In the genomic region with DNA sequence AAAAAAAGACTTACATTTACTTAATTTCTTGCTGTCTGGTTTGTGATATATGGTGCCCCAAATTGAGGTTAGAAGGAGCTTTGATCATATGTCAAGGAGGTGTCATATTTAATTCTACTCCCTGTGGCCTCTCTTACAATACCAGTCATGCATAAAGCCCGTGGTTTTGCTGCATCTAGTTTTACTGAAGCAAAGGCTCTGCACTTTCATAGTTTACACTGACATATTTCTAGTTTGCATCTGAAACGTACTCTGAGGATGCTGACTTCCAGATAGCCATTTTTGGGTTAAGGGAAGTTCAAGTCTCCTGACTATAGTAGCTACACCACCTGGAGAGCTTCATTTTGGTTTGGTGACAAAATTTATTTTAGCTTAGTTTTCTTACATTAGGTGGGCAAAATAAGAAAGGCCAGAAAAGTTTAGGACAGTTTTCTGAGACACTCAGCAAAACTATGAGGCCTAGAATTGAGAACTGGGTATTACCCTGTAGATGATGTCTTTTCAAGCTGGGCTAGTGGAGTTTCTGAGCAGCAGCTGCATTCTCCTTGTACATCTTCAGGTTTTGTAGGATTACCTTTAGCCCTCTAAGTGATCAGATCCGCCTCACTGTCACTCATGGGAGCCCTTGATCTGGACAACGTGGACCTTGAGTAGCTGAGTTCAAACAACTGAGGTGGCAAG, we compare ENCODE assay signal across 8 cellular contexts. TPM values are rescaled to one million over a fixed set of nuclear protein-coding genes. Genes with fewer than 3 reads are reported as not detected.
DNase-seq lines count a peak whose midpoint lies in the region; ATAC-seq and TF ChIP-seq lines count a peak whose summit lies in the region.
"Not testable (repeated sequence)": the region's sequence is repeated elsewhere in the genome, so short reads cannot be mapped to it uniquely, and the experiment has no call there.
"Had no signal": no experiment of that assay in that cellular context is flagged by ENCODE, and none has a peak within 500 bp of the region (broad histone marks: within the 10 kb centered on the region; RNA-seq: fewer than 3 reads in every experiment).

No MANE protein-coding gene starts in this region.

- not testable (repeated sequence) for H3K9me2 ChIP-seq in Karpas-422 (replicated peaks; ENCODE audit: insufficient read depth, low read length)

- CTCF ChIA-PET in activated CD8-positive, alpha-beta T cell treated with anti-CD3 and anti-CD28 coated beads for 36 hours (lab: Charles Lee): not testable (repeated sequence)

- not testable (repeated sequence) for H3K9me3 Mint-ChIP-seq in activated CD8-positive, alpha-beta T cell treated with anti-CD3 and anti-CD28 coated beads for 36 hours

- H3K4me1 ChIP-seq in Karpas-422 (ENCODE audit: low read length): peaks cover 20% of the 10 kb centered on the region

- not testable (repeated sequence) for H3K79me2 ChIP-seq in Karpas-422 (ENCODE audit: low read length)

- not testable (repeated sequence) for TF ChIP-seq CTCF in activated CD8-positive, alpha-beta T cell treated with anti-CD3 and anti-CD28 coated beads for 36 hours (IDR thresholded peaks at IDR 0.05); fibroblast of villous mesenchyme (IDR thresholded peaks at IDR 0.05; ENCODE audit: insufficient read depth, low read depth, low read length)

- H3K9me3 ChIP-seq in Karpas-422 (ENCODE audit: low read length): not testable (repeated sequence)

- not testable (repeated sequence) for H3K27ac Mint-ChIP-seq in activated CD8-positive, alpha-beta T cell treated with anti-CD3 and anti-CD28 coated beads for 36 hours

- DNase-seq in Karpas-422 (peak; percentile 92), fibroblast of villous mesenchyme (ENCODE audit: low read depth) (peak; percentile 1)
- DNase-seq in activated CD8-positive, alpha-beta T cell treated with anti-CD3 and anti-CD28 coated beads for 36 hours: not testable (repeated sequence)

- H3K36me3 Mint-ChIP-seq in activated CD8-positive, alpha-beta T cell treated with anti-CD3 and anti-CD28 coated beads for 36 hours (ENCODE audit: low read depth): not testable (repeated sequence)

- intact Hi-C loops in activated CD8-positive, alpha-beta T cell treated with anti-CD3 and anti-CD28 coated beads for 36 hours (cut with micrococcal nuclease): not testable (repeated sequence)

- not testable (repeated sequence) for H4K20me1 ChIP-seq in Karpas-422 (ENCODE audit: insufficient read depth, low read depth, low read length)

- not testable (repeated sequence) for H3K4me3 ChIP-seq in Karpas-422 (ENCODE audit: low read length); fibroblast of villous mesenchyme (ENCODE audit: low read depth, low read length)

- ATAC-seq in GM18868 (IDR thresholded peaks at IDR 0.05; ENCODE audit: unreplicated experiment): peak; percentile 87
- ATAC-seq in GM21367 (IDR thresholded peaks at IDR 0.05; ENCODE audit: unreplicated experiment): peak; percentile 70
- peak; percentile 87 for ATAC-seq in HG02678 (IDR thresholded peaks at IDR 0.05; ENCODE audit: unreplicated experiment)
- peak; percentile 56 for ATAC-seq in HG03135 (IDR thresholded peaks at IDR 0.05; ENCODE audit: unreplicated experiment)
- peak; percentile 79 for ATAC-seq in activated CD8-positive, alpha-beta T cell treated with anti-CD3 and anti-CD28 coated beads for 36 hours

- not testable (repeated sequence) for H2AFZ ChIP-seq in Karpas-422 (ENCODE audit: low read length)

- not testable (repeated sequence) for H3K4me1 Mint-ChIP-seq in activated CD8-positive, alpha-beta T cell treated with anti-CD3 and anti-CD28 coated beads for 36 hours (ENCODE audit: low read depth)

- H3K27me3 ChIP-seq in Karpas-422 (ENCODE audit: low read length): not testable (repeated sequence)

- not testable (repeated sequence) for H3K27me3 Mint-ChIP-seq in activated CD8-positive, alpha-beta T cell treated with anti-CD3 and anti-CD28 coated beads for 36 hours

- H3K27ac ChIP-seq in Karpas-422 (ENCODE audit: low read length): peak overlapping the region; percentile 70

- H3K4me3 Mint-ChIP-seq in activated CD8-positive, alpha-beta T cell treated with anti-CD3 and anti-CD28 coated beads for 36 hours: not testable (repeated sequence)

- H3K4me2 ChIP-seq in Karpas-422 (ENCODE audit: low read depth, low read length, poor library complexity, severe bottlenecking): not testable (repeated sequence)

- H3K36me3 ChIP-seq in Karpas-422 (ENCODE audit: insufficient read depth, low read length): not testable (repeated sequence)

- H3K9ac ChIP-seq in Karpas-422 (ENCODE audit: low read length): not testable (repeated sequence)

- POLR2A ChIA-PET in activated CD8-positive, alpha-beta T cell treated with anti-CD3 and anti-CD28 coated beads for 36 hours (lab: Charles Lee): not testable (repeated sequence)

RNA-seq across cellular contexts. Expression of a gene that starts 47.8 kb away (rescaled TPM):
- 21.0 and 26.2 TPM in 2 replicates for total RNA-seq in Karpas-422 (2014; rRNA removed; shearing (Covaris generic); ENCODE audit: low replicate concordance)
- 10 to 100 TPM; 15.3 to 17.9 TPM for total RNA-seq in activated CD8-positive, alpha-beta T cell treated with anti-CD3 and anti-CD28 coated beads for 36 hours
- total RNA-seq in fibroblast of villous mesenchyme: 15.1 and 22.2 TPM in 2 replicates

RNA-seq across cellular contexts. Expression of a gene that starts 48.4 kb away (rescaled TPM):
- total RNA-seq in Karpas-422 (2014; rRNA removed; shearing (Covaris generic); ENCODE audit: low replicate concordance): 15.6 and 33.3 TPM in 2 replicates
- total RNA-seq in activated CD8-positive, alpha-beta T cell treated with anti-CD3 and anti-CD28 coated beads for 36 hours: 10 to 100 TPM; 28.6 to 32.1 TPM
- total RNA-seq in fibroblast of villous mesenchyme: 0.97 and 5.2 TPM in 2 replicates
- total RNA-seq: naive thymus-derived CD8-positive, alpha-beta T cell had no signal
